ENCODE assay signal across 6 cellular contexts in the genomic region with DNA sequence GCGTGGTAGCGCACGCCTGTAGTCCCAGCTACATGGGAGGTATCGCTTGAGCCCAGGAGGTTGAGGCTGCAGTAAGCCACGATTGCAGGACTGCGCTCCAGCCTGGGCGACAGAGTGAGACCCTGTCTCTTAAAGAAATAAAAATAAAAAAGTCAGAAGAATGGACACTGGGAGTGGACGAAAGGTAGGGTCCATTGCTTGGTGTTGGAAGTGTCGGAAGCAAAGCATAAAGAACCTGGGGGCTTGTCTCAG. TPM values are rescaled to one million over a fixed set of nuclear protein-coding genes. Genes with fewer than 3 reads are reported as not detected.
DNase-seq lines count a peak whose midpoint lies in the region; ATAC-seq and TF ChIP-seq lines count a peak whose summit lies in the region.

No MANE protein-coding gene starts in this region.

- TF ChIP-seq CTCF in osteocyte (IDR thresholded peaks at IDR 0.05): no peak

- peak overlapping the region; percentile 80 for H3K27ac Mint-ChIP-seq in central memory CD8-positive, alpha-beta T cell (ENCODE audit: low read depth)
- no peak overlapping the region for H3K27ac Mint-ChIP-seq in osteocyte (ENCODE audit: unreplicated experiment)

- peaks cover 4% of the 10 kb centered on the region for H3K36me3 Mint-ChIP-seq in central memory CD8-positive, alpha-beta T cell (ENCODE audit: insufficient read depth)
- H3K36me3 Mint-ChIP-seq in osteocyte (ENCODE audit: unreplicated experiment): peaks cover 2% of the 10 kb centered on the region

- peaks cover 25% of the 10 kb centered on the region for H3K4me1 Mint-ChIP-seq in central memory CD8-positive, alpha-beta T cell
- peaks cover 24% of the 10 kb centered on the region for H3K4me1 Mint-ChIP-seq in osteocyte (ENCODE audit: unreplicated experiment)

- no peaks in the 10 kb centered on the region for H3K9me3 Mint-ChIP-seq in central memory CD8-positive, alpha-beta T cell
- H3K9me3 Mint-ChIP-seq in osteocyte (ENCODE audit: unreplicated experiment): no peaks in the 10 kb centered on the region

- ATAC-seq in HG03135 (IDR thresholded peaks at IDR 0.05; ENCODE audit: unreplicated experiment) (peak; percentile 3), GM18520 (IDR thresholded peaks at IDR 0.05; ENCODE audit: unreplicated experiment) (no peak)
- ATAC-seq in central memory CD8-positive, alpha-beta T cell (replicated peaks; ENCODE audit: extremely low read depth, poor library complexity, severe bottlenecking): no peak

- no peaks in the 10 kb centered on the region for H3K27me3 Mint-ChIP-seq in central memory CD8-positive, alpha-beta T cell
- H3K27me3 Mint-ChIP-seq in osteocyte (ENCODE audit: unreplicated experiment): no peaks in the 10 kb centered on the region

- no peak for DNase-seq in central memory CD8-positive, alpha-beta T cell (ENCODE audit: low spot score in 2 of 2)
- DNase-seq in osteocyte (ENCODE audit: extremely low spot score, unreplicated experiment) (no peak), NCI-H2171 (lab: John Stamatoyannopoulos, UW) (no peak)
- DNase-seq in activated CD4-positive, alpha-beta T cell treated with anti-CD3 and anti-CD28 coated beads, Interleukin-2, amount 50 U/mL, for 1 hour: no peak

- H3K4me3 Mint-ChIP-seq in central memory CD8-positive, alpha-beta T cell: peak overlapping the region; percentile 75
- peak overlapping the region; percentile 76 for H3K4me3 Mint-ChIP-seq in osteocyte (ENCODE audit: unreplicated experiment)

RNA-seq across cellular contexts. Expression of a gene that starts 0.4 kb away (rescaled TPM):
- total RNA-seq in osteocyte: 10.1 and 15.2 TPM in 2 replicates

RNA-seq across cellular contexts. Expression of a gene that starts 17.0 kb away (rescaled TPM):
- 19.8 and 20.9 TPM in 2 replicates for total RNA-seq in osteocyte

RNA-seq across cellular contexts. Expression of a gene that starts 18.1 kb away (rescaled TPM):
- total RNA-seq in osteocyte: 0.37 and 0.64 TPM in 2 replicates

RNA-seq across cellular contexts. Expression of a gene that starts 26.6 kb away (rescaled TPM):
- 14.1 and 15.7 TPM in 2 replicates for total RNA-seq in osteocyte

RNA-seq across cellular contexts. Expression of a gene that starts 29.5 kb away (rescaled TPM):
- total RNA-seq in osteocyte: 71.4 and 72.6 TPM in 2 replicates
